In genomic region chr11:73958521-73959141, GRCh38 we compare ENCODE assay signal across 22 cellular contexts. TPM values are rescaled to one million over a fixed set of nuclear protein-coding genes. Genes with fewer than 3 reads are reported as not detected.
DNase-seq lines count a peak whose midpoint lies in the region; ATAC-seq and TF ChIP-seq lines count a peak whose summit lies in the region.
"Had no signal": no experiment of that assay in that cellular context is flagged by ENCODE, and none has a peak within 500 bp of the region (broad histone marks: within the 10 kb centered on the region; RNA-seq: fewer than 3 reads in every experiment).

No MANE protein-coding gene starts in this region.

- DNase-seq in natural killer cell treated with Interleukin-12 subunit alpha and Interleukin-12 subunit beta and Interleukin-15 and Interleukin-18, amount 100 ng/mL, for 72 hours (ENCODE audit: low spot score), result peak; percentile 59
- no peak for DNase-seq in natural killer cell
- no peak for DNase-seq in PC-3
- no peak for DNase-seq in mesenchymal stem cell
- no peak for DNase-seq in GM10266 (ENCODE audit: extremely low spot score)
- DNase-seq in activated CD4-positive, alpha-beta T cell treated with anti-CD3 and anti-CD28 coated beads for 48 hours, result no peak
- no peak for DNase-seq in type B pancreatic cell (ENCODE audit: extremely low spot score, unreplicated experiment)
- DNase-seq: BE2C; Calu3; CD8-positive, alpha-beta T cell; H9; MM.1S; NCI-H1092; NCI-H1436 treated with DMSO at 0.1 percent for 48 hours; NCI-H2029; NCI-H2171 treated with DMSO at 0.1 percent for 48 hours; NCI-H446; NCI-H526 treated with DMSO at 0.1 percent for 48 hours had no signal

- no TSS peak for BruUV-seq in PC-3 (replicated peaks; lab: Mats Ljungman, UMichigan)

- H4K20me1 ChIP-seq in PC-3 (ENCODE audit: low read length), result no peaks in the 10 kb centered on the region

- H3K14ac ChIP-seq in mesenchymal stem cell (ENCODE audit: low read length in 2 of 2), result no peak overlapping the region

- no peaks in the 10 kb centered on the region for H3F3A ChIP-seq in PC-3 (ENCODE audit: low read length, unreplicated experiment)

- H3K36me3 ChIP-seq in PC-3 (ENCODE audit: low read depth, low read length) (no peaks in the 10 kb centered on the region), mesenchymal stem cell (ENCODE audit: control insufficient read depth in 1 of 2, insufficient read depth in 2 of 2, low read depth in 1 of 2, low read length in 2 of 2) (peaks cover 0 to 32% of the 10 kb centered on the region in 2 experiments)
- H3K36me3 ChIP-seq: BE2C had no signal

- H3K4me3 Mint-ChIP-seq in natural killer cell treated with Interleukin-12 subunit alpha and Interleukin-12 subunit beta and Interleukin-15 and Interleukin-18, amount 100 ng/mL, for 72 hours, result no peak overlapping the region
- H3K4me3 Mint-ChIP-seq in natural killer cell (no peak overlapping the region), type B pancreatic cell (no peak overlapping the region)
- H3K4me3 Mint-ChIP-seq: CD8-positive, alpha-beta T cell; H9 had no signal

- no peak overlapping the region for H2BK120ac ChIP-seq in mesenchymal stem cell (ENCODE audit: low read depth, low read length)

- no peak for ATAC-seq in natural killer cell treated with Interleukin-12 subunit alpha and Interleukin-12 subunit beta and Interleukin-15 and Interleukin-18, amount 100 ng/mL, for 72 hours
- ATAC-seq in natural killer cell (no peak), PC-3 (0 out of 2 replicates have a peak, but pooled peaks have one; percentile 12), HG02870 (IDR thresholded peaks at IDR 0.05; ENCODE audit: unreplicated experiment) (no peak)
- ATAC-seq: CD8-positive, alpha-beta T cell; Right ventricle myocardium inferior had no signal

- H3K27me3 ChIP-seq in PC-3 (ENCODE audit: low read length), result no peaks in the 10 kb centered on the region
- H3K27me3 ChIP-seq in mesenchymal stem cell (ENCODE audit: control insufficient read depth in 1 of 2, insufficient read depth in 1 of 2, low read length in 2 of 2), result peaks cover 0 to 34% of the 10 kb centered on the region in 2 experiments
- H3K27me3 ChIP-seq: BE2C had no signal

- intact Hi-C loops in natural killer cell (cut with micrococcal nuclease) (no loop called here), PC-3 (cut with micrococcal nuclease) (no loop called here)

- TF ChIP-seq CTCF in natural killer cell (IDR thresholded peaks at IDR 0.05) (no peak), PC-3 (conservative IDR thresholded peaks at IDR 0.05; ENCODE audit: low read depth, low read length) (no peak), GM10266 (IDR thresholded peaks at IDR 0.05; ENCODE audit: control insufficient read depth, insufficient read depth, low read depth, missing control alignments) (no peak), type B pancreatic cell (conservative IDR thresholded peaks at IDR 0.05) (no peak)

- H2AK5ac ChIP-seq in mesenchymal stem cell (ENCODE audit: low read length, severe bottlenecking), result peak overlapping the region; percentile 34

- H3K4me2 ChIP-seq in PC-3 (ENCODE audit: low read length) (no peak overlapping the region), mesenchymal stem cell (ENCODE audit: low read length, poor library complexity, severe bottlenecking) (no peak overlapping the region)

- no peak overlapping the region for H2BK12ac ChIP-seq in mesenchymal stem cell (ENCODE audit: low read length in 2 of 2)

- no peak overlapping the region for H3K9ac ChIP-seq in PC-3 (ENCODE audit: low read length)
- no peak overlapping the region for H3K9ac ChIP-seq in mesenchymal stem cell (ENCODE audit: low read length)

- H3K4me1 Mint-ChIP-seq in natural killer cell treated with Interleukin-12 subunit alpha and Interleukin-12 subunit beta and Interleukin-15 and Interleukin-18, amount 100 ng/mL, for 72 hours (ENCODE audit: low read depth in 2 of 2), result no peaks in the 10 kb centered on the region
- H3K4me1 Mint-ChIP-seq in natural killer cell, result peaks cover 5% of the 10 kb centered on the region in 2 donors
- H3K4me1 Mint-ChIP-seq in type B pancreatic cell (ENCODE audit: unreplicated experiment), result no peaks in the 10 kb centered on the region
- H3K4me1 Mint-ChIP-seq: H9 had no signal

- H4K8ac ChIP-seq in mesenchymal stem cell (ENCODE audit: low read length), result peak overlapping the region; percentile 28

- H3K27ac ChIP-seq in PC-3 (ENCODE audit: low read length) (no peak overlapping the region), mesenchymal stem cell (ENCODE audit: low read length, poor library complexity, severe bottlenecking) (no peak overlapping the region)
- H3K27ac ChIP-seq: SK-N-MC had no signal

- no peak overlapping the region for H3K4me3 ChIP-seq in PC-3 (ENCODE audit: low read length)
- H3K4me3 ChIP-seq in mesenchymal stem cell (ENCODE audit: insufficient read depth in 1 of 2, low read depth in 1 of 2, low read length in 2 of 2), result no peak overlapping the region
- H3K4me3 ChIP-seq: SK-N-MC had no signal

- H3K4ac ChIP-seq in mesenchymal stem cell (ENCODE audit: low read depth in 1 of 2, low read length in 2 of 2), result no peak overlapping the region

- no peaks in the 10 kb centered on the region for H3K9me3 Mint-ChIP-seq in natural killer cell treated with Interleukin-12 subunit alpha and Interleukin-12 subunit beta and Interleukin-15 and Interleukin-18, amount 100 ng/mL, for 72 hours
- H3K9me3 Mint-ChIP-seq in natural killer cell, result no peaks in the 10 kb centered on the region
- no peaks in the 10 kb centered on the region for H3K9me3 Mint-ChIP-seq in type B pancreatic cell
- H3K9me3 Mint-ChIP-seq: CD8-positive, alpha-beta T cell had no signal

- H3K27ac Mint-ChIP-seq in natural killer cell treated with Interleukin-12 subunit alpha and Interleukin-12 subunit beta and Interleukin-15 and Interleukin-18, amount 100 ng/mL, for 72 hours, result no peak overlapping the region
- H3K27ac Mint-ChIP-seq in natural killer cell, result no peak overlapping the region
- H3K27ac Mint-ChIP-seq in type B pancreatic cell, result no peak overlapping the region
- H3K27ac Mint-ChIP-seq: CD8-positive, alpha-beta T cell; H9 had no signal

- CTCF ChIA-PET in PC-3 (lab: Charles Lee), result no interaction called here

- no peaks in the 10 kb centered on the region for H3K9me2 ChIP-seq in PC-3 (replicated peaks; ENCODE audit: low read length)

- H3K18ac ChIP-seq in mesenchymal stem cell (ENCODE audit: low read depth in 1 of 2, low read length in 2 of 2), result no peak overlapping the region

- no peak overlapping the region for H2AFZ ChIP-seq in PC-3 (ENCODE audit: low read length)
- no peak overlapping the region for H2AFZ ChIP-seq in mesenchymal stem cell (ENCODE audit: low read depth, low read length)

- H2BK5ac ChIP-seq in mesenchymal stem cell (ENCODE audit: low read depth, low read length, poor library complexity, severe bottlenecking), result no peak overlapping the region

- POLR2A ChIA-PET in PC-3 (lab: Charles Lee; ENCODE audit: unreplicated experiment), result interaction anchor here (0.6 kb wide), 1 partner anchor 179 kb away, joined by 4 read pairs; no protein-coding TSS in a partner anchor

- peaks cover 8% of the 10 kb centered on the region for H3K4me1 ChIP-seq in PC-3 (ENCODE audit: insufficient read depth, low read length)
- peaks cover 20% of the 10 kb centered on the region for H3K4me1 ChIP-seq in mesenchymal stem cell (ENCODE audit: control insufficient read depth, insufficient read depth, low read depth, low read length)
- H3K4me1 ChIP-seq: BE2C had no signal

- no peaks in the 10 kb centered on the region for H3K79me2 ChIP-seq in PC-3 (ENCODE audit: low read length)

- no peak overlapping the region for H2BK15ac ChIP-seq in mesenchymal stem cell (ENCODE audit: low read depth, poor library complexity, severe bottlenecking)

- H3K27me3 Mint-ChIP-seq in natural killer cell treated with Interleukin-12 subunit alpha and Interleukin-12 subunit beta and Interleukin-15 and Interleukin-18, amount 100 ng/mL, for 72 hours, result peaks cover 14 to 20% of the 10 kb centered on the region in 2 donors
- H3K27me3 Mint-ChIP-seq in natural killer cell (ENCODE audit: low read depth in 2 of 2) (peaks cover 17 to 29% of the 10 kb centered on the region in 2 donors), type B pancreatic cell (no peaks in the 10 kb centered on the region)

- peak overlapping the region in 1 of 2 experiments; percentile 5 for H3K23ac ChIP-seq in mesenchymal stem cell (ENCODE audit: low read length in 2 of 2)

- H4K91ac ChIP-seq in mesenchymal stem cell (ENCODE audit: low read length), result peak overlapping the region; percentile 9

- WGBS in mesenchymal stem cell, result 93% methylated on average over 18 of the region's 18 CpGs

- peaks cover 4% of the 10 kb centered on the region for H3K79me1 ChIP-seq in mesenchymal stem cell (replicated peaks; ENCODE audit: low read length, poor library complexity, severe bottlenecking)

- H3K9me3 ChIP-seq in PC-3 (ENCODE audit: low read length), result no peaks in the 10 kb centered on the region
- H3K9me3 ChIP-seq in mesenchymal stem cell (ENCODE audit: control insufficient read depth, low read length), result no peaks in the 10 kb centered on the region
- H3K9me3 ChIP-seq: BE2C had no signal

- H3K36me3 Mint-ChIP-seq in natural killer cell treated with Interleukin-12 subunit alpha and Interleukin-12 subunit beta and Interleukin-15 and Interleukin-18, amount 100 ng/mL, for 72 hours, result no peaks in the 10 kb centered on the region
- no peaks in the 10 kb centered on the region for H3K36me3 Mint-ChIP-seq in natural killer cell
- H3K36me3 Mint-ChIP-seq in type B pancreatic cell, result no peaks in the 10 kb centered on the region
- H3K36me3 Mint-ChIP-seq: CD8-positive, alpha-beta T cell had no signal

RNA-seq across cellular contexts. Expression of gene DNAJB13, which starts 7.8 kb away (rescaled TPM):
- total RNA-seq in natural killer cell treated with Interleukin-12 subunit alpha and Interleukin-12 subunit beta and Interleukin-15 and Interleukin-18, amount 100 ng/mL, for 72 hours, result under 1 TPM in 1 of 2 donors, not detected in 1; 0.47 TPM
- under 1 TPM in 1 of 3 donors, not detected in 2; 0.45 TPM for total RNA-seq in natural killer cell
- total RNA-seq in PC-3 (2014; rRNA removed), result 0.29 and 0.46 TPM in 2 replicates
- polyA plus RNA-seq in mesenchymal stem cell (2013, experiment 1 of 2), result 0.10 TPM
- polyA plus RNA-seq in mesenchymal stem cell (2013, experiment 2 of 2), result 0.04 TPM
- total RNA-seq in type B pancreatic cell (ENCODE audit: low replicate concordance), result 2.8 TPM in 1 of 2 replicates, not detected in the other
- total RNA-seq: CD8-positive, alpha-beta T cell; H9; LHCN-M2; Right ventricle myocardium inferior had no signal

RNA-seq across cellular contexts. Expression of gene UCP2, which starts 24.0 kb away (rescaled TPM):
- total RNA-seq in natural killer cell treated with Interleukin-12 subunit alpha and Interleukin-12 subunit beta and Interleukin-15 and Interleukin-18, amount 100 ng/mL, for 72 hours, result 100 to 1,000 TPM; 333 to 668 TPM
- total RNA-seq in natural killer cell (100 to 1,000 TPM; 463 to 946 (median 562) TPM), PC-3 (2014; rRNA removed) (6.4 and 11.9 TPM in 2 replicates), type B pancreatic cell (ENCODE audit: low replicate concordance) (70.4 and 104 TPM in 2 replicates)
- polyA plus RNA-seq in mesenchymal stem cell (2013, experiment 1 of 2), result 19.7 TPM
- 20.0 TPM for polyA plus RNA-seq in mesenchymal stem cell (2013, experiment 2 of 2)

RNA-seq across cellular contexts. Expression of gene UCP3, which starts 50.3 kb away (rescaled TPM):
- 1 to 10 TPM; 5.2 to 7.2 TPM for total RNA-seq in natural killer cell treated with Interleukin-12 subunit alpha and Interleukin-12 subunit beta and Interleukin-15 and Interleukin-18, amount 100 ng/mL, for 72 hours
- total RNA-seq in natural killer cell, result 1 to 10 TPM; 7.8 to 8.6 (median 8.5) TPM
- 1.2 and 1.8 TPM in 2 replicates for total RNA-seq in PC-3 (2014; rRNA removed)
- 0.23 TPM for polyA plus RNA-seq in mesenchymal stem cell (2013, experiment 1 of 2)
- 0.33 TPM for polyA plus RNA-seq in mesenchymal stem cell (2013, experiment 2 of 2)
- 2.4 and 3.7 TPM in 2 replicates for total RNA-seq in type B pancreatic cell (ENCODE audit: low replicate concordance)
